35 cellular contexts compared by ENCODE assay signal in the genomic region with DNA sequence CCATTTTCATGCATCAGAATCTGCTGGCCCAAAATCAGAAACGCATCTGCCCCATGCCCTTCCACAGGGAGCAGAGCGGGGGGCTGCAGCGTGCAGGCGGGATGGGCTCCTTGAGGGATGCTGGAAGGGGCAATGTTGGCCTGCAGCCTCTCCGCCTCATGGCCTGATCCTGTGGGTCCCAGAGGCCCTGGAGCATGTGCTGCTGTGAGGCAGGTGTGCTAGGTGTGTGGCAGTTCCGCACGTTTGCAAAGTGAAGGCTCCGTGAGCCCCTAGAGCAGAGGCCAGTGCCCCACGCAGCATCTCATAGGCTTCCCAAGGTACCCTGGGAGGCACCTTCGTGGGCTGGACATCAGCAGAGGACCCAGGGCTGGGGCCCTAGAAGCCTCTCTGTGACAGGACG. TPM values are rescaled to one million over a fixed set of nuclear protein-coding genes. Genes with fewer than 3 reads are reported as not detected.
"Had no signal": no experiment of that assay in that cellular context is flagged by ENCODE, and none has a peak within 500 bp of the region (broad histone marks: within the 10 kb centered on the region; RNA-seq: fewer than 3 reads in every experiment).

No MANE protein-coding gene starts in this region.

- ATAC-seq: body of pancreas; gastrocnemius medialis; left colon; natural killer cell treated with Interleukin-12 subunit alpha and Interleukin-12 subunit beta and Interleukin-15 and Interleukin-18, amount 100 ng/mL, for 72 hours; sciatic nerve; stimulated activated effector memory CD8-positive, alpha-beta T cell treated with anti-CD3 and anti-CD28 coated beads, Interleukin-12 subunit alpha, Interleukin-12 subunit beta, amount 100 ng/mL, for 72 hours; T-helper 17 cell had no signal

- H3K36me3 ChIP-seq: cardiac muscle cell, ovary, prostate gland, WERI-Rb-1 had no signal

- FAIRE-seq: keratinocyte had no signal

- H3K4me1 Mint-ChIP-seq: activated CD4-positive, alpha-beta T cell treated with anti-CD3 and anti-CD28 coated beads, Interleukin-2, amount 10 ng/mL, durations not matched to agents 24 days and 14 days; stimulated activated effector memory CD8-positive, alpha-beta T cell treated with anti-CD3 and anti-CD28 coated beads, Interleukin-12 subunit alpha, Interleukin-12 subunit beta, amount 100 ng/mL, for 72 hours had no signal

- DNase-seq: activated CD4-positive, alpha-beta memory T cell treated with anti-CD3 and anti-CD28 coated beads for 36 hours; activated CD4-positive, alpha-beta T cell treated with anti-CD3 and anti-CD28 coated beads, Interleukin-2, amount 10 ng/mL, durations not matched to agents 24 days and 14 days; activated CD4-positive, CD25-positive, alpha-beta regulatory T cell treated with anti-CD3 and anti-CD28 coated beads, Interleukin-2, amount 50 U/mL, for 72 hours; activated CD8-positive, alpha-beta memory T cell treated with anti-CD3 and anti-CD28 coated beads, Interleukin-2, amount 50 U/mL, for 48 hours; activated gamma-delta T cell; activated T-cell treated with anti-CD3 and anti-CD28 coated beads, Interleukin-2, amount 50 U/mL, for 24 hours; body of pancreas; cerebellar nuclear complex; effector memory CD4-positive, alpha-beta T cell; erythroblast; gastrocnemius medialis; hippocampal formation; left colon; retina; stimulated activated CD4-positive, alpha-beta T cell treated with anti-CD3 and anti-CD28 coated beads, Interleukin-4, amount 100 ng/mL, for 24 hours; T1000; WERI-Rb-1 had no signal

- H3K4me3 ChIP-seq: body of pancreas, cardiac muscle cell, coronary artery, dorsolateral prefrontal cortex, gastrocnemius medialis, lung, ovary, prostate gland, skin epidermis had no signal

- H3K27me3 Mint-ChIP-seq: activated CD4-positive, alpha-beta memory T cell treated with anti-CD3 and anti-CD28 coated beads for 36 hours; activated CD4-positive, alpha-beta T cell treated with anti-CD3 and anti-CD28 coated beads, Interleukin-2, amount 10 ng/mL, durations not matched to agents 24 days and 14 days; activated naive CD4-positive, alpha-beta T cell treated with anti-CD3 and anti-CD28 coated beads, Interleukin-2, amount 50 U/mL, for 24 hours; activated T-cell treated with anti-CD3 and anti-CD28 coated beads, Interleukin-2, amount 50 U/mL, for 24 hours; natural killer cell treated with Interleukin-12 subunit alpha and Interleukin-12 subunit beta and Interleukin-15 and Interleukin-18, amount 100 ng/mL, for 72 hours; stimulated activated naive CD8-positive, alpha-beta T cell treated with anti-CD3 and anti-CD28 coated beads, Interleukin-15, Interleukin-2, amounts not matched to agents 100 ng/mL and 50 ng/mL, for 24 hours; T-helper 17 cell; type B pancreatic cell had no signal

- H3K27ac ChIP-seq: body of pancreas, cardiac muscle cell, coronary artery, dorsolateral prefrontal cortex, gastrocnemius medialis, neutrophil, ovary, prostate gland, skin epidermis, WERI-Rb-1 had no signal

- H3K27me3 ChIP-seq: body of pancreas, cardiac muscle cell, dorsolateral prefrontal cortex, gastrocnemius medialis, neutrophil, ovary had no signal

- H3K4me1 ChIP-seq: body of pancreas, gastrocnemius medialis, prostate gland had no signal

- H3K9me3 ChIP-seq: gastrocnemius medialis, neutrophil, ovary, prostate gland had no signal

- H3K9me3 Mint-ChIP-seq: activated CD4-positive, alpha-beta memory T cell treated with anti-CD3 and anti-CD28 coated beads for 36 hours; activated CD4-positive, alpha-beta T cell treated with anti-CD3 and anti-CD28 coated beads, Interleukin-2, amount 10 ng/mL, durations not matched to agents 24 days and 14 days; activated naive CD4-positive, alpha-beta T cell treated with anti-CD3 and anti-CD28 coated beads, Interleukin-2, amount 50 U/mL, for 24 hours; activated T-cell treated with anti-CD3 and anti-CD28 coated beads, Interleukin-2, amount 50 U/mL, for 24 hours; natural killer cell treated with Interleukin-12 subunit alpha and Interleukin-12 subunit beta and Interleukin-15 and Interleukin-18, amount 100 ng/mL, for 72 hours; stimulated activated effector memory CD8-positive, alpha-beta T cell treated with anti-CD3 and anti-CD28 coated beads, Interleukin-12 subunit alpha, Interleukin-12 subunit beta, amount 100 ng/mL, for 72 hours; stimulated activated naive CD8-positive, alpha-beta T cell treated with anti-CD3 and anti-CD28 coated beads, Interleukin-15, Interleukin-2, amounts not matched to agents 100 ng/mL and 50 ng/mL, for 24 hours; type B pancreatic cell had no signal

- H3K4me3 Mint-ChIP-seq: activated CD4-positive, alpha-beta memory T cell treated with anti-CD3 and anti-CD28 coated beads for 36 hours; activated CD4-positive, alpha-beta T cell treated with anti-CD3 and anti-CD28 coated beads, Interleukin-2, amount 10 ng/mL, durations not matched to agents 24 days and 14 days; activated naive CD4-positive, alpha-beta T cell treated with anti-CD3 and anti-CD28 coated beads, Interleukin-2, amount 50 U/mL, for 24 hours; activated T-cell treated with anti-CD3 and anti-CD28 coated beads, Interleukin-2, amount 50 U/mL, for 24 hours; natural killer cell treated with Interleukin-12 subunit alpha and Interleukin-12 subunit beta and Interleukin-15 and Interleukin-18, amount 100 ng/mL, for 72 hours; stimulated activated effector memory CD8-positive, alpha-beta T cell treated with anti-CD3 and anti-CD28 coated beads, Interleukin-12 subunit alpha, Interleukin-12 subunit beta, amount 100 ng/mL, for 72 hours; stimulated activated naive CD8-positive, alpha-beta T cell treated with anti-CD3 and anti-CD28 coated beads, Interleukin-15, Interleukin-2, amounts not matched to agents 100 ng/mL and 50 ng/mL, for 24 hours; T-helper 17 cell; type B pancreatic cell had no signal

- H3K27ac Mint-ChIP-seq: activated CD4-positive, alpha-beta memory T cell treated with anti-CD3 and anti-CD28 coated beads for 36 hours; activated CD4-positive, alpha-beta T cell treated with anti-CD3 and anti-CD28 coated beads, Interleukin-2, amount 10 ng/mL, durations not matched to agents 24 days and 14 days; activated naive CD4-positive, alpha-beta T cell treated with anti-CD3 and anti-CD28 coated beads, Interleukin-2, amount 50 U/mL, for 24 hours; activated T-cell treated with anti-CD3 and anti-CD28 coated beads, Interleukin-2, amount 50 U/mL, for 24 hours; stimulated activated effector memory CD8-positive, alpha-beta T cell treated with anti-CD3 and anti-CD28 coated beads, Interleukin-12 subunit alpha, Interleukin-12 subunit beta, amount 100 ng/mL, for 72 hours; stimulated activated naive CD8-positive, alpha-beta T cell treated with anti-CD3 and anti-CD28 coated beads, Interleukin-15, Interleukin-2, amounts not matched to agents 100 ng/mL and 50 ng/mL, for 24 hours; type B pancreatic cell had no signal

RNA-seq across cellular contexts. Expression of gene CDH15, which starts 36.4 kb away (rescaled TPM):
- total RNA-seq: activated CD4-positive, alpha-beta memory T cell treated with anti-CD3 and anti-CD28 coated beads for 36 hours; activated CD4-positive, alpha-beta T cell treated with anti-CD3 and anti-CD28 coated beads, Interleukin-2, amount 10 ng/mL, durations not matched to agents 24 days and 14 days; left colon; mononuclear cell; natural killer cell treated with Interleukin-12 subunit alpha and Interleukin-12 subunit beta and Interleukin-15 and Interleukin-18, amount 100 ng/mL, for 72 hours; subcutaneous adipose tissue had no signal
- polyA plus RNA-seq: keratinocyte had no signal
